ENCODE assay signal across 8 cellular contexts in the genomic region with DNA sequence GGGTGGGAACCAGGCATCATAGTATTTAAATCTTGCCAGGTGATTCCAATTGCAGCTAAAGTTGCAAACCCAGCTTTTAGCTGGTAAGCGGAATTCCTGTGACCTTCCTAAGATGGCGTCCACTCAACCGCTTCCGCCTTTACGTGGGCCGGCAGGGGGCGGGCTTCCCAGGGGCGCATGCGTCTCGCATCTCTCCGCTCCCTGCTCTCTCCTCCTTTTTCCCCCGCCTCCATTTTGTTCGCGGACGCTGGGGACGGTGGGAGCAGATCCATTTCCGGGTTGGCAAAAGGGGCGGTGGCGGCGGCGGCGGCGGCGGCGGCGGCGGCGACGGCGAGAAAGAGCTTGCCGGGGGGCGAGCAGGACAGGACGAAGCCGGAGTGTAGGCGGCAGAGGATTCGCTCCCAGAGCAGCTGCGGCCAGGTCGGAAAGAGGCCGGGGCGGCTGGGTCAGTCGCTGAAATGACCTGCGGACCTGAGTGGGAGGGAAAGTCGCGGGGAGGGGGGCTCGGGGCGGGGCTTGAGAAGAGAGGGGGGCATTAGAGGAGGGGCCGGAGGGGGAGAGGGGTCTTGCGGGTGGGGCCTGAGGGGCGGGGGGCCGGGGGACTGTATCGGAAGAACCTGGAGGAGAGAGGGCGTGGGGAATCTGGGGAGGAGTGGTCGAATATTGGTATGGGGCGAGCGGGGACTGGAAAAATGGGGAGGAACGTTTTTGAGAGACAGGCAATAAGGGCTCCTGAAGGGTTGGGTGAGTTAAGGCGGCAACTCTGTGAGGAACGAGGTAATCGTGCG. TPM values are rescaled to one million over a fixed set of nuclear protein-coding genes. Genes with fewer than 3 reads are reported as not detected.
DNase-seq lines count a peak whose midpoint lies in the region; ATAC-seq and TF ChIP-seq lines count a peak whose summit lies in the region.

A gene with protein sequence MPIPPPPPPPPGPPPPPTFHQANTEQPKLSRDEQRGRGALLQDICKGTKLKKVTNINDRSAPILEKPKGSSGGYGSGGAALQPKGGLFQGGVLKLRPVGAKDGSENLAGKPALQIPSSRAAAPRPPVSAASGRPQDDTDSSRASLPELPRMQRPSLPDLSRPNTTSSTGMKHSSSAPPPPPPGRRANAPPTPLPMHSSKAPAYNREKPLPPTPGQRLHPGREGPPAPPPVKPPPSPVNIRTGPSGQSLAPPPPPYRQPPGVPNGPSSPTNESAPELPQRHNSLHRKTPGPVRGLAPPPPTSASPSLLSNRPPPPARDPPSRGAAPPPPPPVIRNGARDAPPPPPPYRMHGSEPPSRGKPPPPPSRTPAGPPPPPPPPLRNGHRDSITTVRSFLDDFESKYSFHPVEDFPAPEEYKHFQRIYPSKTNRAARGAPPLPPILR (plus strand): TSS at position 232 of the 788 bp plus-strand sequence. CDS start 37,156 bp downstream, outside the sequence.

- H2AFZ ChIP-seq in PC-3 (ENCODE audit: low read length): peak within 1 kb of the TSS; percentile 86

- intact Hi-C loops in PC-3 (cut with micrococcal nuclease): no loop called here

- no TSS peak for BruUV-seq in PC-3 (replicated peaks; lab: Mats Ljungman, UMichigan)

- CTCF ChIA-PET in PC-3 (lab: Charles Lee): interaction anchor here (0.7 to 1.0 kb wide), 2 partner anchors 17 to 98 kb away, joined by 3 to 4 read pairs; no protein-coding TSS in a partner anchor

- peak within 1 kb of the TSS; percentile 94 for H3K4me2 ChIP-seq in PC-3 (ENCODE audit: low read length)

- no peaks in the 10 kb centered on the region for H3K9me3 ChIP-seq in PC-3 (ENCODE audit: low read length)
- no peaks in the 10 kb centered on the region for H3K9me3 ChIP-seq in esophagus (ENCODE audit: control insufficient read depth in 2 of 2, insufficient read depth in 1 of 2, low read depth in 1 of 2, low read length in 1 of 2)
- H3K9me3 ChIP-seq in mucosa of stomach (ENCODE audit: control insufficient read depth, low read length): no peaks in the 10 kb centered on the region

- H3K9ac ChIP-seq in PC-3 (ENCODE audit: low read length): peak within 1 kb of the TSS; percentile 83
- H3K9ac ChIP-seq in mucosa of stomach (ENCODE audit: low read length): peak within 1 kb of the TSS; percentile 84

- H3K4me3 ChIP-seq in PC-3 (ENCODE audit: low read length) (peak within 1 kb of the TSS; percentile 97), esophagus (ENCODE audit: low read depth in 1 of 2, low read length in 2 of 2) (peak within 1 kb of the TSS; percentile 74 to 94), mucosa of stomach (ENCODE audit: low read length) (peak within 1 kb of the TSS; percentile 78)

- H3K79me2 ChIP-seq in PC-3 (ENCODE audit: low read length): peaks cover 36% of the 10 kb centered on the region

- 1% methylated on average over 58 to 60 of the region's 60 CpGs for WGBS in esophagus, 2 donors

- no peaks in the 10 kb centered on the region for H4K20me1 ChIP-seq in PC-3 (ENCODE audit: low read length)

- H3K4me1 ChIP-seq in PC-3 (ENCODE audit: insufficient read depth, low read length) (no peaks in the 10 kb centered on the region), esophagus (ENCODE audit: control insufficient read depth in 2 of 2, insufficient read depth in 2 of 2, low read length in 1 of 2) (peaks cover 0 to 4% of the 10 kb centered on the region in 2 donors), mucosa of stomach (ENCODE audit: control insufficient read depth, insufficient read depth, low read length) (peaks cover 30% of the 10 kb centered on the region)

- H3K27me3 ChIP-seq in PC-3 (ENCODE audit: low read length): no peaks in the 10 kb centered on the region
- no peaks in the 10 kb centered on the region for H3K27me3 ChIP-seq in esophagus (ENCODE audit: control insufficient read depth in 1 of 2, insufficient read depth in 2 of 2, low read length in 2 of 2)
- no peaks in the 10 kb centered on the region for H3K27me3 ChIP-seq in mucosa of stomach (ENCODE audit: control insufficient read depth, insufficient read depth, low read length)

- ATAC-seq in GM21528 (IDR thresholded peaks at IDR 0.05; ENCODE audit: low FRiP score, unreplicated experiment) (peak; percentile 87), PC-3 (peak; percentile 91)

- POLR2A ChIA-PET in PC-3 (lab: Charles Lee; ENCODE audit: unreplicated experiment): interaction anchor here (0.5 to 0.6 kb wide), 2 partner anchors 79 to 769 kb away, joined by 3 to 4 read pairs; partner anchors contain the start of gene CASC3

- H3K27ac ChIP-seq in PC-3 (ENCODE audit: low read length) (peak within 1 kb of the TSS; percentile 68), esophagus (ENCODE audit: low read depth in 2 of 2, low read length in 1 of 2) (peak within 1 kb of the TSS; percentile 95 to 98)

- TF ChIP-seq RAD21 in Ishikawa (IDR thresholded peaks at IDR 0.05; ENCODE audit: low read depth): no peak

- peak; percentile 35; the same call in 1 of the 2 replicates for TF ChIP-seq EP300 in Ishikawa (IDR thresholded peaks at IDR 0.05; ENCODE audit: borderline replicate concordance)

- no peaks in the 10 kb centered on the region for H3F3A ChIP-seq in PC-3 (ENCODE audit: low read length, unreplicated experiment)

- peak; percentile 90 for DNase-seq in DMS 273 treated with DMSO at 0.1 percent for 48 hours (lab: John Stamatoyannopoulos, UW)
- peak; percentile 92 for DNase-seq in PC-3
- peak; percentile 96 for DNase-seq in activated T-cell treated with anti-CD3 and anti-CD28 coated beads for 48 hours (ENCODE audit: low read depth)
- peak; percentile 92 to 95 for DNase-seq in stimulated activated CD8-positive, alpha-beta memory T cell treated with anti-CD3 and anti-CD28 coated beads, Interleukin-7, amount 100 ng/mL, for 1 hour (ENCODE audit: low read depth in 2 of 2)

- H3K9me2 ChIP-seq in PC-3 (replicated peaks; ENCODE audit: low read length): no peaks in the 10 kb centered on the region

- H3K36me3 ChIP-seq in PC-3 (ENCODE audit: low read depth, low read length) (no peaks in the 10 kb centered on the region), esophagus (ENCODE audit: control insufficient read depth in 2 of 2, insufficient read depth in 2 of 2, low read length in 1 of 2) (no peaks in the 10 kb centered on the region), mucosa of stomach (ENCODE audit: control insufficient read depth, insufficient read depth, low read length) (no peaks in the 10 kb centered on the region)

- peak; percentile 33; the same call in 1 of the 2 replicates for TF ChIP-seq CTCF in PC-3 (conservative IDR thresholded peaks at IDR 0.05; ENCODE audit: low read depth, low read length)

TF ChIP-seq in Ishikawa, 13 proteins besides CTCF, POLR2A, EP300 and RAD21:
- TF ChIP-seq NFIC (IDR thresholded peaks at IDR 0.05) (no peak), CREB1 (IDR thresholded peaks at IDR 0.05; ENCODE audit: low read depth) (peak; percentile 5; the same call in 1 of the 2 replicates), CEBPB (IDR thresholded peaks at IDR 0.05) (no peak), TCF12 (IDR thresholded peaks at IDR 0.05; ENCODE audit: low read depth) (no peak), TEAD4 (IDR thresholded peaks at IDR 0.05) (peak; percentile 24; the same call in 1 of the 2 replicates), TAF1 (IDR thresholded peaks at IDR 0.05; ENCODE audit: low read depth) (peak; percentile 66), MAX (IDR thresholded peaks at IDR 0.05) (no peak; the same call in 1 of the 2 replicates), FOXM1 (IDR thresholded peaks at IDR 0.05; ENCODE audit: borderline replicate concordance, low read depth) (no peak), USF1 (IDR thresholded peaks at IDR 0.05) (no peak), ZBTB7A (IDR thresholded peaks at IDR 0.05; ENCODE audit: low read depth) (0 out of 2 replicates have a peak, but pooled peaks have one; percentile 40), YY1 (IDR thresholded peaks at IDR 0.05; ENCODE audit: low read depth) (peak; percentile 98), REST (IDR thresholded peaks at IDR 0.05; ENCODE audit: low read depth) (no peak), EGR1 (IDR thresholded peaks at IDR 0.05) (peak; percentile 64; the same call in 1 of the 2 replicates)

RNA-seq across cellular contexts. Expression of the gene that starts here (rescaled TPM):
- total RNA-seq in PC-3 (2014; rRNA removed): 6.0 and 12.1 TPM in 2 replicates
- 10 to 100 TPM in 1 of 2 donors, 1 to 10 TPM in 1; 9.1 to 15.3 TPM for polyA plus RNA-seq in esophagus

Comparison
In these comparisons a context has a peak if more than half of its experiments do, and no peak if none do; other contexts are left out.
1. Peak in every context shown above with its lines: DNase-seq, ATAC-seq, H3K4me3 ChIP-seq and H3K27ac ChIP-seq.